In the genomic region with DNA sequence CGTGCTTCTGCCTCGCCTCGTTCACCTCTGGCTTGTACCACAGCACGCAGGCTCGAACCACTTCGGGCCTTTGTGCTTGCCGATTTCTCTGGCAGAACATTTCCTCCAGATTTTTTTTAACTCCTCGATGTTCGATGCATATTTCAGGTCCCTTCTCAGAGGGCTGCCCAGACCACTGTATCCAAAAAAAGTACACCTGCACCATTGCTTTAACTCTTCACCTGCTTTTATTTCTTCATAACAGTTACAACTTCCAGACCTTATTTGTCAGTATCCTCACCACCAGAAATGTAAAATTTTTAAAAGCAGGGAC, we compare ENCODE assay signal across 8 cellular contexts. TPM values are rescaled to one million over a fixed set of nuclear protein-coding genes. Genes with fewer than 3 reads are reported as not detected.
A peak's percentile ranks its signal among the peaks of the same experiment; 100 is the strongest.
DNase-seq lines count a peak whose midpoint lies in the region; ATAC-seq and TF ChIP-seq lines count a peak whose summit lies in the region.

No MANE protein-coding gene starts in this region.

- ATAC-seq in GM19351 (IDR thresholded peaks at IDR 0.05; ENCODE audit: unreplicated experiment) (no peak), HG03439 (IDR thresholded peaks at IDR 0.05; ENCODE audit: unreplicated experiment) (no peak)

- H3K27ac ChIP-seq in C4-2B (peak overlapping the region; percentile 94), KOPT-K1 (ENCODE audit: low read depth, low read length, poor library complexity, severe bottlenecking) (peak overlapping the region; percentile 96), dorsolateral prefrontal cortex (peak overlapping the region; percentile 83 to 100 (median 99)), neural cell (ENCODE audit: low read length) (peak overlapping the region; percentile 99)

- H3K9me2 ChIP-seq in neural cell (ENCODE audit: insufficient read depth, low read length): no peaks in the 10 kb centered on the region

- H3K9me3 ChIP-seq in KOPT-K1 (ENCODE audit: insufficient read depth, low read length, poor library complexity, severe bottlenecking): no peaks in the 10 kb centered on the region
- H3K9me3 ChIP-seq in neural cell (ENCODE audit: low read length): no peaks in the 10 kb centered on the region

- TF ChIP-seq EP300 in neural cell (conservative IDR thresholded peaks at IDR 0.05; ENCODE audit: poor library complexity, severe bottlenecking): no peak

- no peaks in the 10 kb centered on the region for H4K20me1 ChIP-seq in neural cell (ENCODE audit: insufficient read depth)

- intact Hi-C loops in dorsolateral prefrontal cortex (cut with DNase I): loop anchor here (2.0 to 5.0 kb wide), 9 partner anchors 75 to 535 kb away; a partner anchor contains a TSS

- H3K4me3 ChIP-seq in dorsolateral prefrontal cortex (peak overlapping the region; percentile 52 to 98 (median 87)), neural cell (ENCODE audit: low read length) (peak overlapping the region; percentile 90)

- peak in 2 of 10 donors; percentile 32 to 47 for DNase-seq in dorsolateral prefrontal cortex
- no peak for DNase-seq in AML-193 (lab: John Stamatoyannopoulos, UW)
- DNase-seq in NCI-H345 (lab: John Stamatoyannopoulos, UW): no peak

- H3K36me3 ChIP-seq in KOPT-K1 (ENCODE audit: insufficient read depth, low read length): peaks cover 1% of the 10 kb centered on the region; the same call in 1 of the 2 replicates
- no peaks in the 10 kb centered on the region for H3K36me3 ChIP-seq in neural cell (ENCODE audit: insufficient read depth, low read length)

- peaks cover 33% of the 10 kb centered on the region for H3K79me2 ChIP-seq in neural cell (replicated peaks; ENCODE audit: insufficient read depth, low read length)

- TF ChIP-seq RAD21 in neural cell (conservative IDR thresholded peaks at IDR 0.05): no peak

- no peaks in the 10 kb centered on the region for H3F3A ChIP-seq in neural cell (ENCODE audit: insufficient read depth, low read length, poor library complexity, severe bottlenecking)

- H2AFZ ChIP-seq in neural cell (ENCODE audit: low read depth, low read length): peak overlapping the region; percentile 98

- no peaks in the 10 kb centered on the region for H3K27me3 ChIP-seq in dorsolateral prefrontal cortex
- H3K27me3 ChIP-seq in neural cell (ENCODE audit: insufficient read depth, low read depth, low read length): no peaks in the 10 kb centered on the region

- peak overlapping the region; percentile 78 for H3K4me2 ChIP-seq in neural cell (ENCODE audit: low read length)

- peak overlapping the region; percentile 97 for H3K9ac ChIP-seq in neural cell (ENCODE audit: low read length)

- no peak for TF ChIP-seq CTCF in C4-2B (conservative IDR thresholded peaks at IDR 0.05)
- TF ChIP-seq CTCF in dorsolateral prefrontal cortex (IDR thresholded peaks at IDR 0.05 in 54 of 56, conservative IDR thresholded peaks at IDR 0.05 in 2 of 56; ENCODE audit: low read depth in 1 of 56, partially characterized antibody in 56 of 56): no peak
- no peak for TF ChIP-seq CTCF in neural cell (IDR thresholded peaks at IDR 0.05; ENCODE audit: poor library complexity, severe bottlenecking)

TF ChIP-seq in neural cell, 6 proteins besides CTCF, POLR2A, EP300 and RAD21:
- TF ChIP-seq POLR2AphosphoS5 (IDR thresholded peaks at IDR 0.05) (peak; percentile 9), MXI1 (conservative IDR thresholded peaks at IDR 0.05; ENCODE audit: poor library complexity, severe bottlenecking) (no peak)
TF ChIP-seq in neural cell: peak in this region for 1.

RNA-seq across cellular contexts. Expression of a gene that starts 1.3 kb away (rescaled TPM):
- 10 to 100 TPM; 52.5 to 90.5 (median 69.9) TPM for total RNA-seq in dorsolateral prefrontal cortex
- 43.7 and 48.5 TPM in 2 replicates for polyA plus RNA-seq in neural cell
- polyA minus RNA-seq in neural cell: 149 and 169 TPM in 2 replicates
